In the genomic region with DNA sequence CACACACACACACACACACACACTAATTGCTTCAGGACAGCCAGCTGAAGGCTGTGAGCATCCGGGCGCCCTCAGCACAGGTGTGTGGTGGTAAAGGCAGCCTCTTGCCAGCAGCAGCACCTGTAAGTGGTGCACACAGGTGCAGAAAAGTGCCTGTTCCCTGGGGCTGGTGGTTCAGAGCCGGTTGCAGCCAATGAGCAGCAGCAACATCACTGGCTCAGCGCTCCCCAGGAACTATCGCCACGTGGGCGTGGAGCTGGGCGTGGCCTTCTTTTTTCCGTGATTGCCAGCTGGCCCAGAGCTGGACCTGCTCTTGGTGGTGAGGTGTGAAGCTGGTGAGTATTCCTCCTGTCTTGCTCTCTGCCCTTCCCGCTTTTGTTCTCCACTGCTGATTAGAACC, we compare ENCODE assay signal across 20 cellular contexts. TPM values are rescaled to one million over a fixed set of nuclear protein-coding genes. Genes with fewer than 3 reads are reported as not detected.
A peak's percentile ranks its signal among the peaks of the same experiment; 100 is the strongest.
DNase-seq lines count a peak whose midpoint lies in the region; ATAC-seq and TF ChIP-seq lines count a peak whose summit lies in the region.
"Had no signal": no experiment of that assay in that cellular context is flagged by ENCODE, and none has a peak within 500 bp of the region (broad histone marks: within the 10 kb centered on the region; RNA-seq: fewer than 3 reads in every experiment).

A gene (plus strand): TSS at position 289 of the 400 bp plus-strand sequence.

- no peak within 1 kb of the TSS for H3K4ac ChIP-seq in mesenchymal stem cell (ENCODE audit: low read depth in 1 of 2, low read length in 2 of 2)

- H3K4me3 Mint-ChIP-seq in CD14-positive monocyte = no peak within 1 kb of the TSS
- H3K4me3 Mint-ChIP-seq in activated T-cell treated with anti-CD3 and anti-CD28 coated beads, Interleukin-2, amount 50 U/mL, for 72 hours = no peak within 1 kb of the TSS
- H3K4me3 Mint-ChIP-seq: T-helper 1 cell treated with Interleukin-12 subunit alpha and Interleukin-12 subunit beta and Interleukin-4 antibody, amounts not matched to agents 30 μg/mL and 1 μg/mL, for 36 hours had no signal

- H2AFZ ChIP-seq in HCT116 (ENCODE audit: low read depth, low read length, poor library complexity, severe bottlenecking) = no peak within 1 kb of the TSS
- H2AFZ ChIP-seq in mesenchymal stem cell (ENCODE audit: low read depth, low read length) = no peak within 1 kb of the TSS
- H2AFZ ChIP-seq: GM23248, PC-9 had no signal

- CTCF ChIA-PET in HCT116 (lab: Charles Lee) = no interaction called here

- BruUV-seq in HCT116 (replicated peaks; lab: Mats Ljungman, UMichigan) = no TSS peak

- no peak within 1 kb of the TSS for H2BK12ac ChIP-seq in mesenchymal stem cell (ENCODE audit: low read length in 2 of 2)

- no peak within 1 kb of the TSS for H3K18ac ChIP-seq in mesenchymal stem cell (ENCODE audit: low read depth in 1 of 2, low read length in 2 of 2)

- H3K27ac ChIP-seq in HCT116 (ENCODE audit: low read depth, low read length) = no peak within 1 kb of the TSS
- no peak within 1 kb of the TSS for H3K27ac ChIP-seq in mesenchymal stem cell (ENCODE audit: low read length, poor library complexity, severe bottlenecking)
- H3K27ac ChIP-seq: BLaER1 treated with 17β-estradiol and CSF1 and Interleukin-3, amounts not matched to agents 10 nM and 100 nM; GM23248; HL-60; PC-9; SK-N-MC had no signal

- peaks cover 9 to 48% (median 30%) of the 10 kb centered on the region in 7 donors for H3K9me3 Mint-ChIP-seq in CD14-positive monocyte
- peaks cover 2 to 9% of the 10 kb centered on the region in 2 donors for H3K9me3 Mint-ChIP-seq in activated T-cell treated with anti-CD3 and anti-CD28 coated beads, Interleukin-2, amount 50 U/mL, for 72 hours

- H2AK5ac ChIP-seq in mesenchymal stem cell (ENCODE audit: low read length, severe bottlenecking) = no peak within 1 kb of the TSS

- H3K9ac ChIP-seq in HCT116 (ENCODE audit: low read length) (no peak within 1 kb of the TSS), mesenchymal stem cell (ENCODE audit: low read length) (no peak within 1 kb of the TSS)
- H3K9ac ChIP-seq: BLaER1 treated with 17β-estradiol and CSF1 and Interleukin-3, amounts not matched to agents 10 nM and 100 nM; GM23248 had no signal

- TF ChIP-seq POLR2A in HCT116 (IDR thresholded peaks at IDR 0.05; ENCODE audit: borderline replicate concordance, extremely low read depth, insufficient read depth, insufficient read length) = no peak

- H4K91ac ChIP-seq in mesenchymal stem cell (ENCODE audit: low read length) = no peak within 1 kb of the TSS

- no peaks in the 10 kb centered on the region for H3K9me2 ChIP-seq in HCT116 (ENCODE audit: insufficient read depth)

- no peaks in the 10 kb centered on the region for H4K20me1 ChIP-seq in HCT116 (ENCODE audit: insufficient read depth)
- H4K20me1 ChIP-seq: BLaER1 treated with 17β-estradiol and CSF1 and Interleukin-3, amounts not matched to agents 10 nM and 100 nM had no signal

- H4K8ac ChIP-seq in mesenchymal stem cell (ENCODE audit: low read length) = peak within 1 kb of the TSS; percentile 37

- no peaks in the 10 kb centered on the region for H3K4me1 Mint-ChIP-seq in CD14-positive monocyte
- no peaks in the 10 kb centered on the region for H3K4me1 Mint-ChIP-seq in activated T-cell treated with anti-CD3 and anti-CD28 coated beads, Interleukin-2, amount 50 U/mL, for 72 hours (ENCODE audit: low read depth)

- H3K79me1 ChIP-seq in mesenchymal stem cell (replicated peaks; ENCODE audit: low read length, poor library complexity, severe bottlenecking) = no peaks in the 10 kb centered on the region

- no peak within 1 kb of the TSS for H2BK5ac ChIP-seq in mesenchymal stem cell (ENCODE audit: low read depth, low read length, poor library complexity, severe bottlenecking)

- intact Hi-C loops in HCT116 (cut with micrococcal nuclease) (no loop called here), CD14-positive monocyte (cut with micrococcal nuclease) (no loop called here)

- POLR2A ChIA-PET in HCT116 (lab: Charles Lee) = no interaction called here

- no peak within 1 kb of the TSS for H3K23ac ChIP-seq in mesenchymal stem cell (ENCODE audit: low read length in 2 of 2)

- H3K27me3 Mint-ChIP-seq in CD14-positive monocyte (ENCODE audit: low read depth in 3 of 3) = peaks cover 0 to 3% (median 1%) of the 10 kb centered on the region in 3 donors
- H3K27me3 Mint-ChIP-seq in activated T-cell treated with anti-CD3 and anti-CD28 coated beads, Interleukin-2, amount 50 U/mL, for 72 hours (ENCODE audit: low read depth) = no peaks in the 10 kb centered on the region

- H3K4me1 ChIP-seq in HCT116 (ENCODE audit: control insufficient read depth in 1 of 2, insufficient read depth in 2 of 2, low read length in 2 of 2) (no peaks in the 10 kb centered on the region), mesenchymal stem cell (ENCODE audit: control insufficient read depth, insufficient read depth, low read depth, low read length) (no peaks in the 10 kb centered on the region)
- H3K4me1 ChIP-seq: BLaER1 treated with 17β-estradiol and CSF1 and Interleukin-3, amounts not matched to agents 10 nM and 100 nM had no signal

- no peaks in the 10 kb centered on the region for H3K36me3 ChIP-seq in HCT116 (ENCODE audit: control insufficient read depth in 1 of 2, insufficient read depth in 2 of 2, low read length in 2 of 2)
- H3K36me3 ChIP-seq in mesenchymal stem cell (ENCODE audit: control insufficient read depth in 1 of 2, insufficient read depth in 2 of 2, low read depth in 1 of 2, low read length in 2 of 2) = no peaks in the 10 kb centered on the region
- H3K36me3 ChIP-seq: BLaER1 treated with 17β-estradiol and CSF1 and Interleukin-3, amounts not matched to agents 10 nM and 100 nM had no signal

- TF ChIP-seq RAD21 in HCT116 (IDR thresholded peaks at IDR 0.05; ENCODE audit: low read depth) = no peak

- H3K4me2 ChIP-seq in HCT116 (ENCODE audit: low read length) (no peak within 1 kb of the TSS; the same call in 1 of the 2 replicates), mesenchymal stem cell (ENCODE audit: low read length, poor library complexity, severe bottlenecking) (no peak within 1 kb of the TSS)
- H3K4me2 ChIP-seq: BLaER1 treated with 17β-estradiol and CSF1 and Interleukin-3, amounts not matched to agents 10 nM and 100 nM; PC-9 had no signal

- no peaks in the 10 kb centered on the region for H3K9me3 ChIP-seq in HCT116 (ENCODE audit: control insufficient read depth in 1 of 2, insufficient read depth in 1 of 2, low read depth in 1 of 2, low read length in 2 of 2)
- peaks cover 4% of the 10 kb centered on the region for H3K9me3 ChIP-seq in mesenchymal stem cell (ENCODE audit: control insufficient read depth, low read length)

- RAD21 ChIA-PET in HCT116 (lab: Charles Lee; ENCODE audit: low non-redundant PET in 1 of 2, low total read pairs in 2 of 2, uncharacterized antibody in 2 of 2, unreplicated experiment in 2 of 2) = no interaction called here

- no peak within 1 kb of the TSS for H2BK15ac ChIP-seq in mesenchymal stem cell (ENCODE audit: low read depth, poor library complexity, severe bottlenecking)

- WGBS in mesenchymal stem cell = 69% methylated on average over 7 of the region's 10 CpGs

- no peak within 1 kb of the TSS for H3K4me3 ChIP-seq in HCT116 (replicated peaks in 1 of 2; ENCODE audit: low read depth in 1 of 2, low read length in 2 of 2)
- peak within 1 kb of the TSS in 1 of 2 experiments; percentile 18 for H3K4me3 ChIP-seq in mesenchymal stem cell (ENCODE audit: insufficient read depth in 1 of 2, low read depth in 1 of 2, low read length in 2 of 2)
- H3K4me3 ChIP-seq: BLaER1 treated with 17β-estradiol and CSF1 and Interleukin-3, amounts not matched to agents 10 nM and 100 nM; GM23248; PC-9; SK-N-MC had no signal

- H2BK120ac ChIP-seq in mesenchymal stem cell (ENCODE audit: low read depth, low read length) = no peak within 1 kb of the TSS

- ATAC-seq in HCT116 = peak; percentile 87
- ATAC-seq in activated T-cell treated with anti-CD3 and anti-CD28 coated beads, Interleukin-2, amount 50 U/mL, for 72 hours (replicated peaks in 1 of 2) = no peak
- ATAC-seq: Right ventricle myocardium inferior had no signal

- TF ChIP-seq CTCF in HCT116 (IDR thresholded peaks at IDR 0.05 in 2 of 3, conservative IDR thresholded peaks at IDR 0.05 in 1 of 3; ENCODE audit: borderline replicate concordance in 1 of 3, insufficient read depth in 1 of 3, low read depth in 2 of 3, low read length in 2 of 3) (no peak), CD14-positive monocyte (IDR thresholded peaks at IDR 0.05) (no peak)

- DNase-seq in NCI-H1417 (lab: John Stamatoyannopoulos, UW) = peak; percentile 1 to 20 (median 19)
- DNase-seq in NCI-H1417 treated with DMSO at 0.1 percent for 48 hours (lab: John Stamatoyannopoulos, UW) = no peak
- DNase-seq in HCT116 (ENCODE audit: low read depth, low spot score) = peak; percentile 7
- peak; percentile 30 for DNase-seq in NCI-H774 (lab: John Stamatoyannopoulos, UW)
- DNase-seq in mesenchymal stem cell = no peak
- no peak for DNase-seq in NCI-H345 (lab: John Stamatoyannopoulos, UW)
- DNase-seq in CD14-positive monocyte (ENCODE audit: low spot score) = no peak
- DNase-seq in activated T-cell treated with anti-CD3 and anti-CD28 coated beads, Interleukin-2, amount 50 U/mL, for 72 hours = no peak
- DNase-seq: COR-L47, GM23248, Karpas-422, NCI-H1436, NCI-H2107, NCI-H446 treated with DMSO at 0.1 percent for 48 hours, PC-9 had no signal

- H3K27me3 ChIP-seq in HCT116 (ENCODE audit: insufficient read depth, low read length) (0 out of 2 replicates have a peak, but pooled peaks cover 5% of the 10 kb centered on the region), mesenchymal stem cell (ENCODE audit: control insufficient read depth in 1 of 2, insufficient read depth in 1 of 2, low read length in 2 of 2) (no peaks in the 10 kb centered on the region)
- H3K27me3 ChIP-seq: BLaER1 treated with 17β-estradiol and CSF1 and Interleukin-3, amounts not matched to agents 10 nM and 100 nM had no signal

- H3K14ac ChIP-seq in mesenchymal stem cell (ENCODE audit: low read length in 2 of 2) = no peak within 1 kb of the TSS

- no peaks in the 10 kb centered on the region for H3K36me3 Mint-ChIP-seq in CD14-positive monocyte
- H3K36me3 Mint-ChIP-seq in activated T-cell treated with anti-CD3 and anti-CD28 coated beads, Interleukin-2, amount 50 U/mL, for 72 hours (ENCODE audit: insufficient read depth in 2 of 2) = no peaks in the 10 kb centered on the region

- peak within 1 kb of the TSS in 1 of 7 donors; percentile 3 for H3K27ac Mint-ChIP-seq in CD14-positive monocyte
- no peak within 1 kb of the TSS for H3K27ac Mint-ChIP-seq in activated T-cell treated with anti-CD3 and anti-CD28 coated beads, Interleukin-2, amount 50 U/mL, for 72 hours
- H3K27ac Mint-ChIP-seq: T-helper 1 cell treated with Interleukin-12 subunit alpha and Interleukin-12 subunit beta and Interleukin-4 antibody, amounts not matched to agents 30 μg/mL and 1 μg/mL, for 36 hours had no signal

- no peaks in the 10 kb centered on the region for H3K79me2 ChIP-seq in HCT116 (ENCODE audit: insufficient read depth, low read length)

RNA-seq across cellular contexts. Expression of the gene that starts here (rescaled TPM):
- total RNA-seq in HCT116 (2021; ENCODE audit: unreplicated experiment) = 0.30 TPM
- 0.08 and 0.15 TPM in 2 replicates for polyA plus RNA-seq in HCT116 (2012)
- polyA plus RNA-seq in mesenchymal stem cell (2013, experiment 1 of 2) = not detected
- polyA plus RNA-seq in mesenchymal stem cell (2013, experiment 2 of 2) = not detected
- polyA plus RNA-seq in CD14-positive monocyte = not detected
- total RNA-seq in activated T-cell treated with anti-CD3 and anti-CD28 coated beads, Interleukin-2, amount 50 U/mL, for 72 hours = not detected
- total RNA-seq: GM23248, PC-9, Right ventricle myocardium inferior had no signal
- polyA plus RNA-seq: GM23248 had no signal

Comparison
In these comparisons a context has a peak if more than half of its experiments do, and no peak if none do; other contexts are left out.
1. DNase-seq: peak in NCI-H1417 (3 of 3) and NCI-H774 (single experiment); none in NCI-H1417 treated with DMSO at 0.1 percent for 48 hours (single experiment), mesenchymal stem cell (single experiment), NCI-H345 (single experiment), CD14-positive monocyte (single experiment) and activated T-cell treated with anti-CD3 and anti-CD28 coated beads, Interleukin-2, amount 50 U/mL, for 72 hours (0 of 2).
2. Peak in DNase-seq and ATAC-seq in HCT116; RNA of the gene not detected or under 1 TPM.